11 cellular contexts compared by ENCODE assay signal in the genomic region with DNA sequence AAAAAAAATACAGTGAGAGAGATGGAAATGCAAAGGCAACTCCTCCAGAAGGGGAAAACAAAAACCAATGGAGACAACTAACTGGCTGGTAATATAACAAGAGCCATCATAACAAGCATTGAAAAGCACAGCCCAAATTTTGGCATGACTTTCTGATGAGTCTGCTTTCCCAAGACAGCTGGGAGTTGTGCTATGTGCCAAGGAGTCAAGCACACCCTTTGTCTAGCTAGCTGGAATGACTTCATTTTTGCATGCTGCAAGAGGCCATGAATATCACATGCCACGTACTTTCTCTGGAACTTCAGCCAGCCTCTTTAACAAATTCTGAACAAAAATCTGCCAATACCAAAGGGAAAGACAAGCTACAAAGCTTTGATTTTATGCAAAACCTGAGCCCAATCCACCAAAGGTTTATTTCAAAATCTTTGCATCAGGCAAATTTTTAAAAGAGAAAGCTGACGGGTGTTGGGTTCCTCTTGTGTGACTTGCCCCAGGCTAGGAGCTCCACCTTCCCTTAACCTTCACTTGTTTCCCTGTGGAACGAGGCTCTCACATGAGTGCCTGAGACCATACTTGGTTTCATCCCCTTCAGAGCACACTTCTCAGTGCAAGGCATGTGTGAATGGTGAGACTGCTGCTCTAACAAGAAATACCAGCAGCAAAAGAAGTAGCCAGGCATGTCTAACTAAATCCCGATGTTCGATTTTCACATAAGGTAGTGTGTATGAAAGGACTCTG. TPM values are rescaled to one million over a fixed set of nuclear protein-coding genes. Genes with fewer than 3 reads are reported as not detected.
DNase-seq lines count a peak whose midpoint lies in the region; ATAC-seq and TF ChIP-seq lines count a peak whose summit lies in the region.
"Had no signal": no experiment of that assay in that cellular context is flagged by ENCODE, and none has a peak within 500 bp of the region (broad histone marks: within the 10 kb centered on the region; RNA-seq: fewer than 3 reads in every experiment).

No MANE protein-coding gene starts in this region.

- no peaks in the 10 kb centered on the region for H3K9me3 Mint-ChIP-seq in activated CD4-positive, alpha-beta T cell treated with anti-CD3 and anti-CD28 coated beads, Interleukin-2, amount 10 ng/mL, durations not matched to agents 24 days and 14 days
- no peaks in the 10 kb centered on the region for H3K9me3 Mint-ChIP-seq in endodermal cell
- H3K9me3 Mint-ChIP-seq: activated B cell treated with CpG ODN at 0.5 μM for 24 hours, naive B cell had no signal

- no peaks in the 10 kb centered on the region for H3K4me1 Mint-ChIP-seq in activated CD4-positive, alpha-beta T cell treated with anti-CD3 and anti-CD28 coated beads, Interleukin-2, amount 10 ng/mL, durations not matched to agents 24 days and 14 days
- no peaks in the 10 kb centered on the region for H3K4me1 Mint-ChIP-seq in endodermal cell

- no peak for TF ChIP-seq EP300 in gastroesophageal sphincter (IDR thresholded peaks at IDR 0.05)

- H3K36me3 ChIP-seq in gastroesophageal sphincter (no peaks in the 10 kb centered on the region), endodermal cell (ENCODE audit: control insufficient read depth, insufficient read depth, low read length) (no peaks in the 10 kb centered on the region)

- H3K4me3 ChIP-seq in gastroesophageal sphincter (no peak overlapping the region), endodermal cell (ENCODE audit: low read length) (no peak overlapping the region)

- H3K27me3 ChIP-seq in gastroesophageal sphincter (no peaks in the 10 kb centered on the region), endodermal cell (ENCODE audit: control insufficient read depth, insufficient read depth, low read length, poor library complexity, severe bottlenecking) (no peaks in the 10 kb centered on the region)

- TF ChIP-seq CTCF in gastroesophageal sphincter (IDR thresholded peaks at IDR 0.05) (no peak), endodermal cell (conservative IDR thresholded peaks at IDR 0.05) (no peak)

- 56 to 59% methylated on average over 3 to 5 of the region's 5 CpGs for WGBS in gastroesophageal sphincter (ENCODE audit: low coverage in 1 of 2), 2 donors
- WGBS in endodermal cell (ENCODE audit: insufficient coverage in 1 of 2, insufficient read length in 1 of 2), 2 experiments: 92 to 100% methylated on average over 3 to 5 of the region's 5 CpGs

- no peaks in the 10 kb centered on the region for H3K36me3 Mint-ChIP-seq in activated CD4-positive, alpha-beta T cell treated with anti-CD3 and anti-CD28 coated beads, Interleukin-2, amount 10 ng/mL, durations not matched to agents 24 days and 14 days (ENCODE audit: low read depth)
- no peaks in the 10 kb centered on the region for H3K36me3 Mint-ChIP-seq in endodermal cell (ENCODE audit: low read depth)
- H3K36me3 Mint-ChIP-seq: naive B cell, type B pancreatic cell had no signal

- intact Hi-C loops in sciatic nerve (cut with DNase I): no loop called here
- intact Hi-C loops in activated CD4-positive, alpha-beta T cell treated with anti-CD3 and anti-CD28 coated beads, Interleukin-2, amount 10 ng/mL, durations not matched to agents 24 days and 14 days (cut with micrococcal nuclease): no loop called here

- no peak for TF ChIP-seq POLR2A in gastroesophageal sphincter (IDR thresholded peaks at IDR 0.05)

- H3K27ac ChIP-seq in gastroesophageal sphincter: peak overlapping the region in 2 of 4 donors; percentile 21 to 22
- no peak overlapping the region for H3K27ac ChIP-seq in endodermal cell (ENCODE audit: low read depth, low read length)

- H3K9ac ChIP-seq in endodermal cell (ENCODE audit: extremely low read depth, low read length, poor library complexity, severe bottlenecking): no peak overlapping the region

- ATAC-seq in gastroesophageal sphincter (peak; percentile 91), sciatic nerve (peak; percentile 94), GM21515 (IDR thresholded peaks at IDR 0.05; ENCODE audit: unreplicated experiment) (no peak)

- H3K4me1 ChIP-seq in gastroesophageal sphincter (peaks cover 0 to 12% (median 0%) of the 10 kb centered on the region in 3 donors), endodermal cell (ENCODE audit: control insufficient read depth, insufficient read depth, low read length) (no peaks in the 10 kb centered on the region)

- no peaks in the 10 kb centered on the region for H3K9me3 ChIP-seq in gastroesophageal sphincter
- H3K9me3 ChIP-seq in endodermal cell (ENCODE audit: control insufficient read depth, low read length): no peaks in the 10 kb centered on the region

- H3K27me3 Mint-ChIP-seq in activated CD4-positive, alpha-beta T cell treated with anti-CD3 and anti-CD28 coated beads, Interleukin-2, amount 10 ng/mL, durations not matched to agents 24 days and 14 days: peaks cover 11% of the 10 kb centered on the region
- no peaks in the 10 kb centered on the region for H3K27me3 Mint-ChIP-seq in endodermal cell (ENCODE audit: insufficient read depth)
- H3K27me3 Mint-ChIP-seq: type B pancreatic cell had no signal

- no peak overlapping the region for H3K4me3 Mint-ChIP-seq in activated CD4-positive, alpha-beta T cell treated with anti-CD3 and anti-CD28 coated beads, Interleukin-2, amount 10 ng/mL, durations not matched to agents 24 days and 14 days
- no peak overlapping the region for H3K4me3 Mint-ChIP-seq in endodermal cell
- H3K4me3 Mint-ChIP-seq: activated B cell treated with CpG ODN at 0.5 μM for 24 hours, naive B cell, type B pancreatic cell had no signal

- no peak overlapping the region for H3K27ac Mint-ChIP-seq in activated CD4-positive, alpha-beta T cell treated with anti-CD3 and anti-CD28 coated beads, Interleukin-2, amount 10 ng/mL, durations not matched to agents 24 days and 14 days
- H3K27ac Mint-ChIP-seq in endodermal cell: no peak overlapping the region
- H3K27ac Mint-ChIP-seq: activated B cell treated with CpG ODN at 0.5 μM for 24 hours, naive B cell, type B pancreatic cell had no signal

- DNase-seq in GM04503 (ENCODE audit: low read depth) (peak; percentile 95), astrocyte of the hippocampus (ENCODE audit: low read depth, low spot score) (peak; percentile 84), sciatic nerve (ENCODE audit: low spot score) (no peak), endodermal cell (no peak)
- no peak for DNase-seq in activated naive CD4-positive, alpha-beta T cell treated with Interleukin-2 at 50 U/mL for 16 hours
- no peak for DNase-seq in activated CD4-positive, alpha-beta T cell treated with anti-CD3 and anti-CD28 coated beads, Interleukin-2, amount 10 ng/mL, durations not matched to agents 24 days and 14 days
- DNase-seq: activated B cell treated with CpG ODN at 0.5 μM for 24 hours, naive B cell had no signal

RNA-seq across cellular contexts. Expression of a gene that starts 47.3 kb away (rescaled TPM):
- total RNA-seq in gastroesophageal sphincter (100 to 1,000 TPM in 3 of 4 donors, 10 to 100 TPM in 1; 77.9 to 351 (median 167) TPM), sciatic nerve (16.9 TPM), endodermal cell (10 to 100 TPM; 53.6 to 95.2 TPM)
- 3.4 and 3.8 TPM in 2 replicates for total RNA-seq in activated CD4-positive, alpha-beta T cell treated with anti-CD3 and anti-CD28 coated beads, Interleukin-2, amount 10 ng/mL, durations not matched to agents 24 days and 14 days
- 21.5 TPM for polyA plus RNA-seq in endodermal cell (2013, experiment 1 of 2)
- polyA plus RNA-seq in endodermal cell (2013, experiment 2 of 2): 27.6 TPM
- total RNA-seq: activated B cell treated with CpG ODN at 0.5 μM for 24 hours had no signal

Comparison
In these comparisons a context has a peak if more than half of its experiments do, and no peak if none do; other contexts are left out.
1. DNase-seq: peak in GM04503 (single experiment) and astrocyte of the hippocampus (single experiment); none in sciatic nerve (single experiment), activated naive CD4-positive, alpha-beta T cell treated with Interleukin-2 at 50 U/mL for 16 hours (single experiment), activated CD4-positive, alpha-beta T cell treated with anti-CD3 and anti-CD28 coated beads, Interleukin-2, amount 10 ng/mL, durations not matched to agents 24 days and 14 days (single experiment) and endodermal cell (single experiment).